ENCODE assay signal across 16 cellular contexts in genomic region chr7:49099587-49100326, GRCh38.
DNase-seq lines count a peak whose midpoint lies in the region; ATAC-seq, FAIRE-seq and TF ChIP-seq lines count a peak whose summit lies in the region.
"Had no signal": no experiment of that assay in that cellular context is flagged by ENCODE, and none has a peak within 500 bp of the region (broad histone marks: within the 10 kb centered on the region; RNA-seq: fewer than 3 reads in every experiment).

No MANE protein-coding gene starts in this region.

- no peak overlapping the region for H3K27ac Mint-ChIP-seq in activated CD4-positive, alpha-beta T cell treated with anti-CD3 and anti-CD28 coated beads, Interleukin-2, amount 10 ng/mL, durations not matched to agents 7 days and 5 days
- no peak overlapping the region for H3K27ac Mint-ChIP-seq in natural killer cell
- H3K27ac Mint-ChIP-seq: activated naive CD8-positive, alpha-beta T cell treated with anti-CD3 and anti-CD28 coated beads, Interleukin-2, amount 10 ng/mL, durations not matched to agents 7 days and 5 days; CD4-positive, alpha-beta T cell; stimulated activated memory B cell treated with anti-CD40 and anti-IgM and Interleukin-4, amounts not matched to agents 10 μg/mL and 1 μg/mL and 100 μg/mL, for 72 hours; T-helper 17 cell had no signal

- H3K27me3 ChIP-seq in Panc1 (ENCODE audit: control insufficient read depth, insufficient read depth, low read length) (no peaks in the 10 kb centered on the region), iPS DF 6.9 (ENCODE audit: control insufficient read depth, insufficient read depth, low read length) (no peaks in the 10 kb centered on the region)

- H3K9me3 Mint-ChIP-seq in activated CD4-positive, alpha-beta T cell treated with anti-CD3 and anti-CD28 coated beads, Interleukin-2, amount 10 ng/mL, durations not matched to agents 7 days and 5 days = no peaks in the 10 kb centered on the region
- H3K9me3 Mint-ChIP-seq in natural killer cell = peaks cover under 1 to 4% of the 10 kb centered on the region in 2 donors
- H3K9me3 Mint-ChIP-seq: activated naive CD8-positive, alpha-beta T cell treated with anti-CD3 and anti-CD28 coated beads, Interleukin-2, amount 10 ng/mL, durations not matched to agents 7 days and 5 days; stimulated activated memory B cell treated with anti-CD40 and anti-IgM and Interleukin-4, amounts not matched to agents 10 μg/mL and 1 μg/mL and 100 μg/mL, for 72 hours had no signal

- intact Hi-C loops in Panc1 (cut with micrococcal nuclease; ENCODE audit: unreplicated experiment) (no loop called here), natural killer cell (cut with micrococcal nuclease) (no loop called here)

- TF ChIP-seq CTCF in AG10803 (conservative IDR thresholded peaks at IDR 0.05; ENCODE audit: low read length) = peak; percentile 14; the same call in 1 of the 2 replicates
- peak; percentile 20 for TF ChIP-seq CTCF in GM13977 (IDR thresholded peaks at IDR 0.05; ENCODE audit: extremely low read depth, insufficient read depth, missing control alignments)
- TF ChIP-seq CTCF in Panc1 (IDR thresholded peaks at IDR 0.05) = peak; percentile 41; the same call in 1 of the 2 replicates
- TF ChIP-seq CTCF in natural killer cell (IDR thresholded peaks at IDR 0.05) = no peak

- no TSS peak for BruUV-seq in Panc1 (replicated peaks; lab: Mats Ljungman, UMichigan)

- DNase-seq in AG10803 (ENCODE audit: low read depth) (no peak), GM13977 (ENCODE audit: low spot score) (no peak), Panc1 (ENCODE audit: low read depth, low spot score) (no peak), iPS DF 6.9 (ENCODE audit: low read depth, low spot score) (no peak), frontal cortex (ENCODE audit: low spot score in 2 of 2) (no peak), natural killer cell (no peak)
- no peak for DNase-seq in activated CD4-positive, alpha-beta T cell treated with anti-CD3 and anti-CD28 coated beads, Interleukin-2, amount 10 ng/mL, durations not matched to agents 7 days and 5 days
- DNase-seq: activated naive CD8-positive, alpha-beta T cell treated with anti-CD3 and anti-CD28 coated beads, Interleukin-2, amount 10 ng/mL, durations not matched to agents 7 days and 5 days; CD4-positive, alpha-beta T cell; dermis blood vessel endothelial cell; foreskin melanocyte; Kasumi-1; T-helper 17 cell had no signal

- H3K27me3 Mint-ChIP-seq in activated CD4-positive, alpha-beta T cell treated with anti-CD3 and anti-CD28 coated beads, Interleukin-2, amount 10 ng/mL, durations not matched to agents 7 days and 5 days = no peaks in the 10 kb centered on the region
- H3K27me3 Mint-ChIP-seq in natural killer cell (ENCODE audit: low read depth in 2 of 2) = no peaks in the 10 kb centered on the region
- H3K27me3 Mint-ChIP-seq: activated naive CD8-positive, alpha-beta T cell treated with anti-CD3 and anti-CD28 coated beads, Interleukin-2, amount 10 ng/mL, durations not matched to agents 7 days and 5 days; CD4-positive, alpha-beta T cell; stimulated activated memory B cell treated with anti-CD40 and anti-IgM and Interleukin-4, amounts not matched to agents 10 μg/mL and 1 μg/mL and 100 μg/mL, for 72 hours; T-helper 17 cell had no signal

- no CpG with 5 or more reads among the region's 5 CpGs for WGBS in iPS DF 6.9 (ENCODE audit: insufficient coverage, insufficient read length)

- POLR2A ChIA-PET in Panc1 (lab: Charles Lee) = no interaction called here
- POLR2A ChIA-PET in activated CD4-positive, alpha-beta T cell treated with anti-CD3 and anti-CD28 coated beads, Interleukin-2, amount 10 ng/mL, durations not matched to agents 7 days and 5 days (lab: Charles Lee) = no interaction called here

- CTCF ChIA-PET in Panc1 (lab: Charles Lee) = interaction anchor here (1.0 kb wide), 1 partner anchor 751 kb away, joined by 3 read pairs; no protein-coding TSS in a partner anchor
- CTCF ChIA-PET in activated CD4-positive, alpha-beta T cell treated with anti-CD3 and anti-CD28 coated beads, Interleukin-2, amount 10 ng/mL, durations not matched to agents 7 days and 5 days (lab: Charles Lee) = no interaction called here

- H3K4me3 ChIP-seq in AG10803 (ENCODE audit: low read length) (no peak overlapping the region), Panc1 (ENCODE audit: low read depth in 2 of 2, low read length in 2 of 2) (no peak overlapping the region), iPS DF 6.9 (ENCODE audit: low read length) (no peak overlapping the region)

- no peak overlapping the region for H3K4me3 Mint-ChIP-seq in activated CD4-positive, alpha-beta T cell treated with anti-CD3 and anti-CD28 coated beads, Interleukin-2, amount 10 ng/mL, durations not matched to agents 7 days and 5 days
- H3K4me3 Mint-ChIP-seq in natural killer cell = no peak overlapping the region
- H3K4me3 Mint-ChIP-seq: activated naive CD8-positive, alpha-beta T cell treated with anti-CD3 and anti-CD28 coated beads, Interleukin-2, amount 10 ng/mL, durations not matched to agents 7 days and 5 days; CD4-positive, alpha-beta T cell; stimulated activated memory B cell treated with anti-CD40 and anti-IgM and Interleukin-4, amounts not matched to agents 10 μg/mL and 1 μg/mL and 100 μg/mL, for 72 hours; T-helper 17 cell had no signal

- in situ Hi-C loops in GM13977 (cut with MboI; ENCODE audit: low pct_unique_long_range_greater_than_20kb, low sequenced_read_pairs, unreplicated experiment) (no loop called here), Panc1 (cut with HindIII; ENCODE audit: low pct_unique_long_range_greater_than_20kb, low sequenced_read_pairs) (no loop called here)

- H3K9me3 ChIP-seq in Panc1 (ENCODE audit: control insufficient read depth, insufficient read depth, low read depth, low read length) (no peaks in the 10 kb centered on the region), iPS DF 6.9 (ENCODE audit: control insufficient read depth, insufficient read depth, low read length) (no peaks in the 10 kb centered on the region)

- H3K4me1 Mint-ChIP-seq in activated CD4-positive, alpha-beta T cell treated with anti-CD3 and anti-CD28 coated beads, Interleukin-2, amount 10 ng/mL, durations not matched to agents 7 days and 5 days = no peaks in the 10 kb centered on the region
- no peaks in the 10 kb centered on the region for H3K4me1 Mint-ChIP-seq in natural killer cell
- H3K4me1 Mint-ChIP-seq: activated naive CD8-positive, alpha-beta T cell treated with anti-CD3 and anti-CD28 coated beads, Interleukin-2, amount 10 ng/mL, durations not matched to agents 7 days and 5 days; stimulated activated memory B cell treated with anti-CD40 and anti-IgM and Interleukin-4, amounts not matched to agents 10 μg/mL and 1 μg/mL and 100 μg/mL, for 72 hours; T-helper 17 cell had no signal

- H3K27ac ChIP-seq in Panc1 (ENCODE audit: low read length) (no peak overlapping the region), iPS DF 6.9 (ENCODE audit: low read length) (peak overlapping the region; percentile 47)

- H3K4me1 ChIP-seq in Panc1 (ENCODE audit: control insufficient read depth, insufficient read depth, low read length) (no peaks in the 10 kb centered on the region), iPS DF 6.9 (ENCODE audit: control insufficient read depth, insufficient read depth, low read length) (peaks cover 2% of the 10 kb centered on the region; the same call in 1 of the 2 replicates)

- no peak for FAIRE-seq in frontal cortex (lab: Jason Lieb, UNC)
- FAIRE-seq: GM12891 had no signal

- H3K36me3 Mint-ChIP-seq in activated CD4-positive, alpha-beta T cell treated with anti-CD3 and anti-CD28 coated beads, Interleukin-2, amount 10 ng/mL, durations not matched to agents 7 days and 5 days (ENCODE audit: low read depth) = no peaks in the 10 kb centered on the region
- H3K36me3 Mint-ChIP-seq in natural killer cell = no peaks in the 10 kb centered on the region
- H3K36me3 Mint-ChIP-seq: activated naive CD8-positive, alpha-beta T cell treated with anti-CD3 and anti-CD28 coated beads, Interleukin-2, amount 10 ng/mL, durations not matched to agents 7 days and 5 days; stimulated activated memory B cell treated with anti-CD40 and anti-IgM and Interleukin-4, amounts not matched to agents 10 μg/mL and 1 μg/mL and 100 μg/mL, for 72 hours had no signal

- no peaks in the 10 kb centered on the region for H3K36me3 ChIP-seq in Panc1 (ENCODE audit: control insufficient read depth, insufficient read depth, low read length)
- H3K36me3 ChIP-seq in iPS DF 6.9 (ENCODE audit: control insufficient read depth, insufficient read depth, low read length) = no peaks in the 10 kb centered on the region

- ATAC-seq in Panc1 = no peak
- ATAC-seq in natural killer cell = no peak
- no peak for ATAC-seq in HG03280 (IDR thresholded peaks at IDR 0.05; ENCODE audit: unreplicated experiment)
- ATAC-seq: stimulated activated memory B cell treated with anti-CD40 and anti-IgM and Interleukin-4, amounts not matched to agents 10 μg/mL and 1 μg/mL and 100 μg/mL, for 72 hours; T-helper 17 cell had no signal
